26 cellular contexts compared by ENCODE assay signal in the genomic region with DNA sequence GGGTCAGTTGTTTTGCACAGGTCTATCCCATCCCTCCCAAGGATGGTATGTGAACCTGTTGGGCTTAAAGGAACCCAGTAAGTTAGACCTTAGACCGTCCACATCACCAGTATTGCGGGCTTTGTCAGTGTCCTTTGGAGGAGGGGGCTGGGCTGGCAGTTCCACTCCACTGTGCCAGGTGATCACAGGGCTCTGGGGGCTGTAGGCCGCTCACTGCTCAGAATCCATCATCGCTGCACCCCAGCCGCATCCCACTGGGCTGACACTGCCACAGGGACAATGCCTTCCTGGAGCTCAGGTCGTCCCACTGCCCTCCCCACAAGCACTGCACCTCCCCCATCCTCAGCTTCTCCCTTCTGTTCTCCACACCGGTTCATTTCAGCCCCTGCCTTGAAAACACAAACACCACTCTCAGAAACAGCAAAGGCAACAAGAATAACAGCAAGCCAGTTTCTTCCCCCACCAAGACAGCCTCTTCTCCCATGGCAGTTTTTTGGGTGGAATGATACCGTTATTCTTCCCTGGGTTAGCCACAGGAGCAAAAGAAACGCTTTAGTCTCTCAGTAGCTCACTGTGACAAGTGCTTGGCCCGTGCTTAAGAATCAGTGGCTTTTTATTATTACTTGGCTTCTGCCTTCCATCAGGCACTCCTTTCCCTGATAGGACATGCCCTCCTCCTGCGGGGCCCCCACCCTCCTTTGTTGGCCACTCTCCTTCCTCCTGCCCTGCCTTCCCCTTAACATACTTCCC.
A peak's percentile ranks its signal among the peaks of the same experiment; 100 is the strongest.
DNase-seq lines count a peak whose midpoint lies in the region; ATAC-seq, FAIRE-seq and TF ChIP-seq lines count a peak whose summit lies in the region.
"Had no signal": no experiment of that assay in that cellular context is flagged by ENCODE, and none has a peak within 500 bp of the region (broad histone marks: within the 10 kb centered on the region; RNA-seq: fewer than 3 reads in every experiment).

No MANE protein-coding gene starts in this region.

- no peaks in the 10 kb centered on the region for H3K36me3 ChIP-seq in HepG2 (replicated peaks in 1 of 2; ENCODE audit: control insufficient read depth in 1 of 2, insufficient read depth in 2 of 2, low read length in 2 of 2)
- H3K36me3 ChIP-seq in right lobe of liver, result no peaks in the 10 kb centered on the region
- no peaks in the 10 kb centered on the region for H3K36me3 ChIP-seq in endothelial cell of umbilical vein (ENCODE audit: control insufficient read depth in 2 of 2, extremely low read depth in 1 of 2, insufficient read depth in 2 of 2, low read length in 2 of 2)
- H3K36me3 ChIP-seq in neural progenitor cell, result no peaks in the 10 kb centered on the region
- H3K36me3 ChIP-seq: transverse colon had no signal

- CTCF ChIA-PET in HepG2 (lab: Yijun Ruan, JAX; ENCODE audit: low intra/inter-chr PET ratio, low total read pairs), result no interaction called here
- CTCF ChIA-PET in endothelial cell of umbilical vein (lab: Charles Lee), result interaction anchor here (0.7 to 1.1 kb wide), 2 partner anchors 46 to 111 kb away, joined by 3 read pairs; partner anchors contain the start of gene GRK5

- H3K4me2 ChIP-seq in HepG2 (ENCODE audit: low read depth, low read length) (peak overlapping the region; percentile 82), endothelial cell of umbilical vein (ENCODE audit: insufficient read depth, low read length) (no peak overlapping the region), neural progenitor cell (peak overlapping the region; percentile 69)

- H3K79me2 ChIP-seq in HepG2 (ENCODE audit: insufficient read depth, low read length), result peaks cover 13% of the 10 kb centered on the region
- H3K79me2 ChIP-seq in endothelial cell of umbilical vein (ENCODE audit: control insufficient read depth, insufficient read depth, low read length), result no peaks in the 10 kb centered on the region
- no peaks in the 10 kb centered on the region for H3K79me2 ChIP-seq in neural progenitor cell (ENCODE audit: low read depth)

- TF ChIP-seq CTCF in HepG2 (CRISPR knock-in tag; IDR thresholded peaks at IDR 0.05) (no peak), right lobe of liver (IDR thresholded peaks at IDR 0.05) (no peak), endothelial cell of umbilical vein (IDR thresholded peaks at IDR 0.05; ENCODE audit: extremely low read depth in 1 of 2, insufficient read depth in 1 of 2, low read depth in 1 of 2, low read length in 2 of 2) (no peak), neural progenitor cell (IDR thresholded peaks at IDR 0.05) (no peak)

- DNase-seq in HepG2 (ENCODE audit: low spot score), result no peak
- no peak for DNase-seq in right lobe of liver
- no peak for DNase-seq in endothelial cell of umbilical vein (ENCODE audit: low read depth, low spot score)
- peak; percentile 38 for DNase-seq in neural progenitor cell (ENCODE audit: low spot score)
- DNase-seq in T-helper 2 cell treated with Interferon-gamma antibody and Interleukin-4, amounts not matched to agents 5 μg/mL and 100 μg/mL, for 36 hours (ENCODE audit: low spot score), result no peak
- DNase-seq in SHP77 treated with DMSO at 0.1 percent for 48 hours (lab: John Stamatoyannopoulos, UW), result no peak
- DNase-seq in NCI-H524 (lab: John Stamatoyannopoulos, UW), result no peak
- DNase-seq in stimulated activated CD4-positive, alpha-beta T cell treated with anti-CD3 and anti-CD28 coated beads, Interleukin-1b, Interleukin-23, amount 100 ng/mL, for 48 hours, result no peak
- DNase-seq: activated CD4-positive, alpha-beta memory T cell treated with anti-CD3 and anti-CD28 coated beads for 36 hours; activated CD4-positive, CD25-positive, alpha-beta regulatory T cell; activated effector memory CD4-positive, alpha-beta T cell treated with Interleukin-2 at 50 U/mL for 16 hours; body of pancreas; EL; GOT3; natural killer cell; NCI-H1417; NCI-H2107; psoas muscle; small intestine; stimulated activated CD4-positive, alpha-beta T cell treated with anti-CD3 and anti-CD28 coated beads, Interleukin-4, amount 100 ng/mL, for 1 hour; stimulated activated naive CD4-positive, alpha-beta T cell treated with Interleukin-2 at 50 U/mL for 16 hours; T1000; transverse colon had no signal

- H3K9me1 ChIP-seq in endothelial cell of umbilical vein (replicated peaks; ENCODE audit: control insufficient read depth, extremely low read depth, insufficient read depth, low read length), result no peaks in the 10 kb centered on the region

- BruUV-seq in HepG2 (replicated peaks; lab: Mats Ljungman, UMichigan) (no TSS peak), endothelial cell of umbilical vein (replicated peaks; lab: Mats Ljungman, UMichigan) (no TSS peak)

- H4K20me1 ChIP-seq in HepG2 (ENCODE audit: insufficient read depth, low read length), result no peaks in the 10 kb centered on the region
- H4K20me1 ChIP-seq in endothelial cell of umbilical vein (replicated peaks; ENCODE audit: control insufficient read depth, extremely low read depth, insufficient read depth, low read length), result no peaks in the 10 kb centered on the region
- no peaks in the 10 kb centered on the region for H4K20me1 ChIP-seq in neural progenitor cell (ENCODE audit: low read depth)

- intact Hi-C loops in HepG2 (cut with micrococcal nuclease; ENCODE audit: unreplicated experiment) (loop anchor here (5.0 kb wide), 2 partner anchors 89 to 554 kb away; partner anchors contain the start of gene MCMBP), right lobe of liver (cut with DNase I) (no loop called here), endothelial cell of umbilical vein (cut with micrococcal nuclease) (no loop called here)

- peak overlapping the region; percentile 70; the same call in 1 of the 2 replicates for H3K9ac ChIP-seq in HepG2 (ENCODE audit: insufficient read depth, low read depth, low read length)
- H3K9ac ChIP-seq in endothelial cell of umbilical vein (replicated peaks; ENCODE audit: extremely low read depth, insufficient read depth, low read length), result no peak overlapping the region
- H3K9ac ChIP-seq in neural progenitor cell, result no peak overlapping the region

- dilution Hi-C loops in endothelial cell of umbilical vein (cut with MboI; ENCODE audit: extremely low pct_ligation_motif_present, low sequenced_read_pairs), result no loop called here

- ATAC-seq in HepG2, result no peak
- no peak for ATAC-seq in right lobe of liver
- ATAC-seq: body of pancreas, natural killer cell, psoas muscle had no signal

- 70% methylated on average over 8 of the region's 11 CpGs for WGBS in HepG2 (ENCODE audit: low lambda C conversion rate)
- 50% methylated on average over 6 of the region's 11 CpGs for WGBS in right lobe of liver (ENCODE audit: insufficient coverage, low coverage, low lambda C conversion rate, missing lambda C conversion rate)

- FAIRE-seq in HepG2 (lab: Jason Lieb, UNC) (no peak), endothelial cell of umbilical vein (lab: Jason Lieb, UNC) (peak; percentile 33)
- FAIRE-seq: small intestine had no signal

- H3K36me3 Mint-ChIP-seq in neural progenitor cell, result no peaks in the 10 kb centered on the region
- H3K36me3 Mint-ChIP-seq in T-helper 2 cell treated with Interferon-gamma antibody and Interleukin-4, amounts not matched to agents 5 μg/mL and 100 μg/mL, for 36 hours (ENCODE audit: low read depth), result peaks cover 2% of the 10 kb centered on the region
- H3K36me3 Mint-ChIP-seq: activated CD4-positive, alpha-beta memory T cell treated with anti-CD3 and anti-CD28 coated beads for 36 hours; natural killer cell had no signal

- H3K9me3 ChIP-seq in HepG2 (ENCODE audit: low read length), result no peaks in the 10 kb centered on the region
- no peaks in the 10 kb centered on the region for H3K9me3 ChIP-seq in right lobe of liver
- H3K9me3 ChIP-seq in endothelial cell of umbilical vein (replicated peaks; ENCODE audit: control insufficient read depth, insufficient read depth, low read length), result no peaks in the 10 kb centered on the region
- no peaks in the 10 kb centered on the region for H3K9me3 ChIP-seq in neural progenitor cell (ENCODE audit: low read depth)
- H3K9me3 ChIP-seq: body of pancreas, psoas muscle, transverse colon had no signal

- H3K4me1 ChIP-seq in HepG2 (ENCODE audit: insufficient read depth, low read length) (peaks cover 94% of the 10 kb centered on the region), right lobe of liver (peaks cover 0 to 19% (median 8%) of the 10 kb centered on the region in 4 donors), endothelial cell of umbilical vein (ENCODE audit: control insufficient read depth, extremely low read depth, insufficient read depth, low read length) (peaks cover 35% of the 10 kb centered on the region), neural progenitor cell (peaks cover 53% of the 10 kb centered on the region)
- H3K4me1 ChIP-seq: body of pancreas had no signal

- no peaks in the 10 kb centered on the region for H3K9me3 Mint-ChIP-seq in neural progenitor cell
- H3K9me3 Mint-ChIP-seq in T-helper 2 cell treated with Interferon-gamma antibody and Interleukin-4, amounts not matched to agents 5 μg/mL and 100 μg/mL, for 36 hours, result no peaks in the 10 kb centered on the region
- H3K9me3 Mint-ChIP-seq: activated CD4-positive, alpha-beta memory T cell treated with anti-CD3 and anti-CD28 coated beads for 36 hours; natural killer cell had no signal

- peaks cover 65% of the 10 kb centered on the region for H3K4me1 Mint-ChIP-seq in neural progenitor cell
- H3K4me1 Mint-ChIP-seq in T-helper 2 cell treated with Interferon-gamma antibody and Interleukin-4, amounts not matched to agents 5 μg/mL and 100 μg/mL, for 36 hours (ENCODE audit: low read depth), result peaks cover 30% of the 10 kb centered on the region

- H3K4me3 ChIP-seq in HepG2 (replicated peaks in 1 of 3; ENCODE audit: insufficient read depth in 1 of 3, low read depth in 2 of 3, low read length in 3 of 3) (no peak overlapping the region; a peak in 1 of 6 replicates), right lobe of liver (no peak overlapping the region), endothelial cell of umbilical vein (replicated peaks in 1 of 3; ENCODE audit: insufficient read depth in 1 of 3, low read depth in 1 of 3, low read length in 3 of 3) (no peak overlapping the region), neural progenitor cell (no peak overlapping the region)
- H3K4me3 ChIP-seq: body of pancreas, psoas muscle, transverse colon had no signal

- no peak overlapping the region for H3K4me3 Mint-ChIP-seq in neural progenitor cell
- H3K4me3 Mint-ChIP-seq in T-helper 2 cell treated with Interferon-gamma antibody and Interleukin-4, amounts not matched to agents 5 μg/mL and 100 μg/mL, for 36 hours, result no peak overlapping the region
- H3K4me3 Mint-ChIP-seq: activated CD4-positive, alpha-beta memory T cell treated with anti-CD3 and anti-CD28 coated beads for 36 hours; IgD-negative memory B cell; natural killer cell had no signal

- POLR2A ChIA-PET in HepG2 (lab: Yijun Ruan, JAX) (interaction anchor here (1.1 to 5.2 kb wide), 6 partner anchors 17 to 112 kb away, joined by 3 to 46 read pairs (median 8); partner anchors contain the start of gene GRK5), endothelial cell of umbilical vein (lab: Charles Lee) (no interaction called here)

- H3K27ac ChIP-seq in HepG2 (ENCODE audit: extremely low read length, insufficient read depth, low read length) (peak overlapping the region; percentile 95), right lobe of liver (no peak overlapping the region), endothelial cell of umbilical vein (ENCODE audit: insufficient read depth, low read depth, low read length) (no peak overlapping the region), neural progenitor cell (no peak overlapping the region)
- H3K27ac ChIP-seq: body of pancreas, C4-2B, psoas muscle, RWPE1 had no signal

- H3K27me3 ChIP-seq in HepG2 (ENCODE audit: control insufficient read depth in 1 of 2, insufficient read depth in 2 of 2, low read length in 2 of 2) (no peaks in the 10 kb centered on the region), right lobe of liver (no peaks in the 10 kb centered on the region), endothelial cell of umbilical vein (ENCODE audit: control insufficient read depth in 2 of 2, insufficient read depth in 2 of 2, low read length in 2 of 2) (no peaks in the 10 kb centered on the region), neural progenitor cell (no peaks in the 10 kb centered on the region)
- H3K27me3 ChIP-seq: body of pancreas, transverse colon had no signal

- TF ChIP-seq POLR2A in HepG2 (IDR thresholded peaks at IDR 0.05; ENCODE audit: insufficient read depth in 1 of 2, low read depth in 2 of 2, low read length in 2 of 2) (no peak), right lobe of liver (IDR thresholded peaks at IDR 0.05) (no peak), endothelial cell of umbilical vein (IDR thresholded peaks at IDR 0.05; ENCODE audit: low read depth, low read length) (no peak)

- TF ChIP-seq EP300 in HepG2 (IDR thresholded peaks at IDR 0.05; ENCODE audit: low read depth in 2 of 2, low read length in 2 of 2) (no peak), HepG2 (CRISPR knock-in tag; IDR thresholded peaks at IDR 0.05; ENCODE audit: borderline replicate concordance) (no peak)

- peaks cover 9% of the 10 kb centered on the region for H3K27me3 Mint-ChIP-seq in neural progenitor cell (ENCODE audit: insufficient read depth, low read depth)
- H3K27me3 Mint-ChIP-seq in T-helper 2 cell treated with Interferon-gamma antibody and Interleukin-4, amounts not matched to agents 5 μg/mL and 100 μg/mL, for 36 hours (ENCODE audit: low read depth), result no peaks in the 10 kb centered on the region
- H3K27me3 Mint-ChIP-seq: activated CD4-positive, alpha-beta memory T cell treated with anti-CD3 and anti-CD28 coated beads for 36 hours; IgD-negative memory B cell had no signal

- TF ChIP-seq RAD21 in HepG2 (CRISPR knock-in tag; IDR thresholded peaks at IDR 0.05), result no peak

- peak overlapping the region; percentile 69 for H3K27ac Mint-ChIP-seq in neural progenitor cell
- no peak overlapping the region for H3K27ac Mint-ChIP-seq in T-helper 2 cell treated with Interferon-gamma antibody and Interleukin-4, amounts not matched to agents 5 μg/mL and 100 μg/mL, for 36 hours
- H3K27ac Mint-ChIP-seq: activated CD4-positive, alpha-beta memory T cell treated with anti-CD3 and anti-CD28 coated beads for 36 hours; IgD-negative memory B cell had no signal

- in situ Hi-C loops in HepG2 (cut with HindIII; ENCODE audit: extremely low pct_ligation_motif_present, low pct_unique_long_range_greater_than_20kb), result no loop called here

- H3F3A ChIP-seq in neural progenitor cell (ENCODE audit: low read depth), result peaks cover 36% of the 10 kb centered on the region

- H2AFZ ChIP-seq in HepG2 (ENCODE audit: low read length) (no peak overlapping the region), endothelial cell of umbilical vein (ENCODE audit: low read depth, low read length) (no peak overlapping the region), neural progenitor cell (replicated peaks) (no peak overlapping the region)
